Comparison of ENCODE assay signal across 1 cellular context in the genomic region with DNA sequence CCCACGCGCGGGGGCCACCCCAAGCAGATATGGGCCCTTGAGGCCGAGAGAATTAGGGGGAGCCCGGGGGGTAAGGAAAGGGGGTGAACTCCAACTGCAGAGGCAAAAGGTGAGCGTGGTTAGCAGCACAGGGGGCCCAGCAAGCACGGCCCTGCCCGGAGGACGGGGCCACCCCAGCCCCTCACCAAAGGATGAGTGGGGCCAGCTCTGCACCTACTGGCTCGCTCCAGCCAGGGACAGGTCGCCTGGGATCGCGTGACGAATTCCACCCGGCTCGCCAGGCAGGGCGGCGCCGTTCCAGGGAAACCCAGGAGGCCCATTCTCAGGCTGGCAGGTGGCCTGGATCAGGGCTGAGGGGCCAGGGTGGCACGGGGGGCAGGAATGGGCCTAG.
TF ChIP-seq lines count a peak whose summit lies in the region.

No MANE protein-coding gene starts in this region.

TF ChIP-seq in IMR-90, 13 proteins besides CTCF, POLR2A, EP300 and RAD21:
- TF ChIP-seq, protein P1, sequence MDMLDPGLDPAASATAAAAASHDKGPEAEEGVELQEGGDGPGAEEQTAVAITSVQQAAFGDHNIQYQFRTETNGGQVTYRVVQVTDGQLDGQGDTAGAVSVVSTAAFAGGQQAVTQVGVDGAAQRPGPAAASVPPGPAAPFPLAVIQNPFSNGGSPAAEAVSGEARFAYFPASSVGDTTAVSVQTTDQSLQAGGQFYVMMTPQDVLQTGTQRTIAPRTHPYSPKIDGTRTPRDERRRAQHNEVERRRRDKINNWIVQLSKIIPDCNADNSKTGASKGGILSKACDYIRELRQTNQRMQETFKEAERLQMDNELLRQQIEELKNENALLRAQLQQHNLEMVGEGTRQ (IDR thresholded peaks at IDR 0.05; ENCODE audit: low read depth, low read length) = no peak
- TF ChIP-seq CEBPB (IDR thresholded peaks at IDR 0.05; ENCODE audit: low read depth, low read length) = no peak
- no peak for TF ChIP-seq CHD1 (IDR thresholded peaks at IDR 0.05; ENCODE audit: low read depth, low read length)
- no peak for TF ChIP-seq FOS (IDR thresholded peaks at IDR 0.05; ENCODE audit: low read depth, low read length)
- TF ChIP-seq, protein P2, sequence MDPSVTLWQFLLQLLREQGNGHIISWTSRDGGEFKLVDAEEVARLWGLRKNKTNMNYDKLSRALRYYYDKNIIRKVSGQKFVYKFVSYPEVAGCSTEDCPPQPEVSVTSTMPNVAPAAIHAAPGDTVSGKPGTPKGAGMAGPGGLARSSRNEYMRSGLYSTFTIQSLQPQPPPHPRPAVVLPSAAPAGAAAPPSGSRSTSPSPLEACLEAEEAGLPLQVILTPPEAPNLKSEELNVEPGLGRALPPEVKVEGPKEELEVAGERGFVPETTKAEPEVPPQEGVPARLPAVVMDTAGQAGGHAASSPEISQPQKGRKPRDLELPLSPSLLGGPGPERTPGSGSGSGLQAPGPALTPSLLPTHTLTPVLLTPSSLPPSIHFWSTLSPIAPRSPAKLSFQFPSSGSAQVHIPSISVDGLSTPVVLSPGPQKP (IDR thresholded peaks at IDR 0.05; ENCODE audit: borderline replicate concordance, low read depth, low read length) = no peak
- no peak for TF ChIP-seq MAZ (IDR thresholded peaks at IDR 0.05; ENCODE audit: borderline replicate concordance, low read depth, low read length)
- no peak for TF ChIP-seq NFE2L2 (IDR thresholded peaks at IDR 0.05; ENCODE audit: low read depth, low read length)
- no peak for TF ChIP-seq MAFK (IDR thresholded peaks at IDR 0.05; ENCODE audit: low read depth, low read length)
- TF ChIP-seq RCOR1 (IDR thresholded peaks at IDR 0.05; ENCODE audit: insufficient replicate concordance, low read length) = no peak
- no peak for TF ChIP-seq BHLHE40 (IDR thresholded peaks at IDR 0.05; ENCODE audit: low read depth, low read length)
- no peak for TF ChIP-seq MXI1 (IDR thresholded peaks at IDR 0.05; ENCODE audit: borderline replicate concordance, low read depth, low read length)
- no peak for TF ChIP-seq SMC3 (IDR thresholded peaks at IDR 0.05; ENCODE audit: low read depth, low read length)
- no peak for TF ChIP-seq RFX5 (IDR thresholded peaks at IDR 0.05; ENCODE audit: low read depth, low read length)
